ENCODE assay signal across 16 cellular contexts in the genomic region with DNA sequence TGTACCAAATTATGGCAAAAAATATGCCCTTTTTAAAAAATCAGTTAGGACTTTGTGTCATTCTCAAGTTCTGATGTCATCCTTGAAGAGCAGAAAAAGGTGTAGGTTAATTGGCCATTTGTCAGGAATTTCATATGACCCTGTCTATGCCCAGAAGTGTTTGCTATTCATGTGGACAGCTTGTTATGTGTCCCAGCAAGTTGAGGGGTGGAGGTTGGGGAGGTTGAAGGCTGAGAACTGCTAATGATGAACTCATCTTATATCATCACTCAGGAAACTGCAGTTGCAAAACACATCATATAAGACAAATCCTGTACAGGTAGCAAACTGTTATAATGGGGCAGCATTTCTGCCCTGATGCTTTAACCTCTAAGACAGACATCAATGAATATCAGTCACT.
DNase-seq lines count a peak whose midpoint lies in the region; ATAC-seq and TF ChIP-seq lines count a peak whose summit lies in the region.
"Had no signal": no experiment of that assay in that cellular context is flagged by ENCODE, and none has a peak within 500 bp of the region (broad histone marks: within the 10 kb centered on the region; RNA-seq: fewer than 3 reads in every experiment).

No MANE protein-coding gene starts in this region.

- H3K4me1 Mint-ChIP-seq in MCF 10A (ENCODE audit: insufficient read depth, unreplicated experiment) (peaks cover 5% of the 10 kb centered on the region), T-cell (peaks cover 0 to 5% (median 0%) of the 10 kb centered on the region in 3 donors)

- BruUV-seq in MCF 10A (replicated peaks; lab: Mats Ljungman, UMichigan) = no TSS peak

- H3K4me3 ChIP-seq in breast epithelium = no peak overlapping the region
- H3K4me3 ChIP-seq in fibroblast of pulmonary artery (replicated peaks; ENCODE audit: low read depth, low read length) = no peak overlapping the region
- H3K4me3 ChIP-seq: BLaER1 treated with 17β-estradiol and CSF1 and Interleukin-3, amounts not matched to agents 10 nM and 100 nM; PC-9; SK-N-MC had no signal

- H3K27me3 ChIP-seq in breast epithelium = no peaks in the 10 kb centered on the region
- H3K27me3 ChIP-seq: BLaER1 treated with 17β-estradiol and CSF1 and Interleukin-3, amounts not matched to agents 10 nM and 100 nM had no signal

- ATAC-seq in T-cell (replicated peaks in 1 of 4) = no peak
- ATAC-seq in GM21717 (IDR thresholded peaks at IDR 0.05; ENCODE audit: unreplicated experiment) = no peak
- no peak for ATAC-seq in GM18519 (IDR thresholded peaks at IDR 0.05; ENCODE audit: low FRiP score, unreplicated experiment)
- ATAC-seq: Right ventricle myocardium inferior had no signal

- H3K27me3 Mint-ChIP-seq in MCF 10A (ENCODE audit: insufficient read depth, unreplicated experiment) (no peaks in the 10 kb centered on the region), T-cell (no peaks in the 10 kb centered on the region)

- CTCF ChIA-PET in MCF 10A (lab: Yijun Ruan, JAX) = interaction anchor here (0.8 kb wide), 1 partner anchor 163 kb away, joined by 6 read pairs; no protein-coding TSS in a partner anchor
- CTCF ChIA-PET in T-cell (lab: Charles Lee) = no interaction called here

- H3K27ac ChIP-seq in breast epithelium = no peak overlapping the region
- H3K27ac ChIP-seq: BLaER1 treated with 17β-estradiol and CSF1 and Interleukin-3, amounts not matched to agents 10 nM and 100 nM; PC-9; SK-N-MC had no signal

- no peaks in the 10 kb centered on the region for H3K36me3 ChIP-seq in breast epithelium

- DNase-seq in MCF 10A (ENCODE audit: unreplicated experiment) (peak; percentile 56), breast epithelium (ENCODE audit: low spot score in 2 of 2) (no peak), amniotic epithelial cell (ENCODE audit: low read depth) (peak; percentile 14), fibroblast of pulmonary artery (ENCODE audit: low read depth) (peak; percentile 13), T-cell (no peak), CD1c-positive myeloid dendritic cell (ENCODE audit: extremely low spot score) (no peak)
- DNase-seq: 8988T, DMS 273 treated with DMSO at 0.1 percent for 48 hours, GOT3, NCI-H69, PC-9 had no signal

- no peaks in the 10 kb centered on the region for H3K36me3 Mint-ChIP-seq in MCF 10A (ENCODE audit: insufficient read depth, unreplicated experiment)
- peaks cover 8% of the 10 kb centered on the region for H3K36me3 Mint-ChIP-seq in T-cell

- H3K27ac Mint-ChIP-seq in MCF 10A (ENCODE audit: low read depth, unreplicated experiment) = no peak overlapping the region
- no peak overlapping the region for H3K27ac Mint-ChIP-seq in T-cell

- H3K9me3 Mint-ChIP-seq in MCF 10A (ENCODE audit: unreplicated experiment) (no peaks in the 10 kb centered on the region), T-cell (no peaks in the 10 kb centered on the region)

- H3K4me1 ChIP-seq in breast epithelium = no peaks in the 10 kb centered on the region

- POLR2A ChIA-PET in MCF 10A (lab: Yijun Ruan, JAX) (interaction anchor here (0.5 to 1.4 kb wide), 7 partner anchors 12 to 453 kb away, joined by 3 to 4 read pairs (median 3); a partner anchor contains a TSS), T-cell (lab: Charles Lee) (no interaction called here)

- H3K4me3 Mint-ChIP-seq in MCF 10A (ENCODE audit: unreplicated experiment) (no peak overlapping the region), T-cell (no peak overlapping the region)

- TF ChIP-seq CTCF in MCF 10A (IDR thresholded peaks at IDR 0.05; ENCODE audit: unreplicated experiment) (no peak), breast epithelium (IDR thresholded peaks at IDR 0.05) (no peak), fibroblast of pulmonary artery (IDR thresholded peaks at IDR 0.05; ENCODE audit: low read length, missing control alignments) (no peak)

- no peak for TF ChIP-seq POLR2A in breast epithelium (IDR thresholded peaks at IDR 0.05)

- no peaks in the 10 kb centered on the region for H3K9me3 ChIP-seq in breast epithelium
- H3K9me3 ChIP-seq: BLaER1 treated with 17β-estradiol and CSF1 and Interleukin-3, amounts not matched to agents 10 nM and 100 nM had no signal

- intact Hi-C loops in MCF 10A (cut with micrococcal nuclease) = no loop called here
- intact Hi-C loops in breast epithelium (cut with DNase I; ENCODE audit: low total_unique reads) = no loop called here

Comparison
In these comparisons a context has a peak if more than half of its experiments do, and no peak if none do; other contexts are left out.
1. DNase-seq: peak in MCF 10A (single experiment), amniotic epithelial cell (single experiment) and fibroblast of pulmonary artery (single experiment); none in breast epithelium (0 of 2), T-cell (0 of 34) and CD1c-positive myeloid dendritic cell (single experiment).